In the genomic region with DNA sequence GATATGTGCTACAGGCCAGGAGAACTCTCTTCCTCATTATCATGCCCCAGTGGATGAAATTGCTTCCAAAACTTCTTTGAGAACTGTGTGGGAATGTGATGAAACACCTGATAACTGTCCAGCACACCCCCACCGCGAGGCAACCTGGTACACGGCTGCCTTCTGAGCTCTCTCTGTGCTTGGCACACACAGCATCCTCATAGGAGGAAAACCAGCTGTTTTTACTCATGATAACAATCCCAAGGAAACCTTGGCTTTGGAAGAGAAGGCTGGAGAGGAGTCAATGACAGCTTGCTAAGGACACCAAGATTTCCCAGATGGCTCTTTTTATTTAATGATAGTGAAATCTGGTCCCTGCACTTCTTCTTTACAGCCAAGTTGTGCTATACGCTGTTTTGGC, we compare ENCODE assay signal across 23 cellular contexts.
DNase-seq lines count a peak whose midpoint lies in the region; ATAC-seq, FAIRE-seq and TF ChIP-seq lines count a peak whose summit lies in the region.
"Had no signal": no experiment of that assay in that cellular context is flagged by ENCODE, and none has a peak within 500 bp of the region (broad histone marks: within the 10 kb centered on the region; RNA-seq: fewer than 3 reads in every experiment).

No MANE protein-coding gene starts in this region.

- no peak overlapping the region for H3K4me3 ChIP-seq in HepG2 (replicated peaks in 1 of 3; ENCODE audit: insufficient read depth in 1 of 3, low read depth in 2 of 3, low read length in 3 of 3)
- H3K4me3 ChIP-seq in right lobe of liver = no peak overlapping the region
- H3K4me3 ChIP-seq in uterus = no peak overlapping the region
- H3K4me3 ChIP-seq: BLaER1 treated with 17β-estradiol and CSF1 and Interleukin-3, amounts not matched to agents 10 nM and 100 nM; GM12878; HAP-1; heart right ventricle; SJCRH30 had no signal

- no peak for ATAC-seq in HepG2
- ATAC-seq in right lobe of liver = no peak
- peak; percentile 38 to 73 for ATAC-seq in left cardiac atrium
- no peak for ATAC-seq in GM21381 (IDR thresholded peaks at IDR 0.05; ENCODE audit: unreplicated experiment)
- no peak for ATAC-seq in GM21529 (IDR thresholded peaks at IDR 0.05; ENCODE audit: unreplicated experiment)
- ATAC-seq: GM12878; stimulated activated naive B cell treated with anti-CD40 and anti-IgM and Interleukin-4, amounts not matched to agents 10 μg/mL and 1 μg/mL and 100 μg/mL, for 72 hours had no signal

- no peak overlapping the region for H3K9ac ChIP-seq in HepG2 (ENCODE audit: insufficient read depth, low read depth, low read length)
- H3K9ac ChIP-seq: BLaER1 treated with 17β-estradiol and CSF1 and Interleukin-3, amounts not matched to agents 10 nM and 100 nM had no signal

- no peak for TF ChIP-seq RAD21 in HepG2 (CRISPR knock-in tag; IDR thresholded peaks at IDR 0.05)

- CTCF ChIA-PET in HepG2 (lab: Yijun Ruan, JAX; ENCODE audit: low intra/inter-chr PET ratio, low total read pairs) = no interaction called here

- BruUV-seq in HepG2 (replicated peaks; lab: Mats Ljungman, UMichigan) = no TSS peak

- no peaks in the 10 kb centered on the region for H3K27me3 ChIP-seq in HepG2 (ENCODE audit: control insufficient read depth in 1 of 2, insufficient read depth in 2 of 2, low read length in 2 of 2)
- H3K27me3 ChIP-seq in right lobe of liver = no peaks in the 10 kb centered on the region
- H3K27me3 ChIP-seq in uterus = no peaks in the 10 kb centered on the region
- H3K27me3 ChIP-seq: BLaER1 treated with 17β-estradiol and CSF1 and Interleukin-3, amounts not matched to agents 10 nM and 100 nM; SJCRH30 had no signal

- H3K27ac ChIP-seq in HepG2 (ENCODE audit: extremely low read length, insufficient read depth, low read length) = no peak overlapping the region
- no peak overlapping the region for H3K27ac ChIP-seq in right lobe of liver
- H3K27ac ChIP-seq in uterus = peak overlapping the region; percentile 23 to 55
- H3K27ac ChIP-seq: heart right ventricle, HL-60, SJCRH30 had no signal

- H2AFZ ChIP-seq in HepG2 (ENCODE audit: low read length) = no peak overlapping the region

- no peaks in the 10 kb centered on the region for H3K9me3 ChIP-seq in HepG2 (ENCODE audit: low read length)
- H3K9me3 ChIP-seq in right lobe of liver = no peaks in the 10 kb centered on the region
- H3K9me3 ChIP-seq in uterus = no peaks in the 10 kb centered on the region
- H3K9me3 ChIP-seq: HAP-1, SJCRH30 had no signal

- no peak overlapping the region for H3K4me2 ChIP-seq in HepG2 (ENCODE audit: low read depth, low read length)
- H3K4me2 ChIP-seq: BLaER1 treated with 17β-estradiol and CSF1 and Interleukin-3, amounts not matched to agents 10 nM and 100 nM had no signal

- in situ Hi-C loops in HepG2 (cut with HindIII; ENCODE audit: extremely low pct_ligation_motif_present, low pct_unique_long_range_greater_than_20kb) = no loop called here

- POLR2A ChIA-PET in HepG2 (lab: Yijun Ruan, JAX) = no interaction called here

- TF ChIP-seq CTCF in HepG2 (CRISPR knock-in tag; IDR thresholded peaks at IDR 0.05) (no peak), right lobe of liver (IDR thresholded peaks at IDR 0.05) (no peak), uterus (IDR thresholded peaks at IDR 0.05) (no peak)

- TF ChIP-seq EP300 in HepG2 (IDR thresholded peaks at IDR 0.05; ENCODE audit: low read depth in 2 of 2, low read length in 2 of 2) (no peak), HepG2 (CRISPR knock-in tag; IDR thresholded peaks at IDR 0.05; ENCODE audit: borderline replicate concordance) (no peak)

- H3K4me1 ChIP-seq in HepG2 (ENCODE audit: insufficient read depth, low read length) (peaks cover 35% of the 10 kb centered on the region), right lobe of liver (peaks cover 0 to 6% (median 0%) of the 10 kb centered on the region in 4 donors), uterus (no peaks in the 10 kb centered on the region)
- H3K4me1 ChIP-seq: HAP-1, SJCRH30 had no signal

- intact Hi-C loops in HepG2 (cut with micrococcal nuclease; ENCODE audit: unreplicated experiment) (no loop called here), right lobe of liver (cut with DNase I) (no loop called here), left cardiac atrium (cut with DNase I) (no loop called here), uterus (cut with DNase I; ENCODE audit: low total_unique reads) (no loop called here)

- 89% methylated on average over 4 of the region's 4 CpGs for WGBS in HepG2 (ENCODE audit: low lambda C conversion rate)
- WGBS in right lobe of liver (ENCODE audit: insufficient coverage, low coverage, low lambda C conversion rate, missing lambda C conversion rate) = 37% methylated on average over 4 of the region's 4 CpGs

- FAIRE-seq in HepG2 (lab: Jason Lieb, UNC) = no peak
- FAIRE-seq: bronchial epithelial cell, GM12878 had no signal

- no peak for TF ChIP-seq POLR2A in HepG2 (IDR thresholded peaks at IDR 0.05; ENCODE audit: insufficient read depth in 1 of 2, low read depth in 2 of 2, low read length in 2 of 2)
- no peak for TF ChIP-seq POLR2A in right lobe of liver (IDR thresholded peaks at IDR 0.05)
- TF ChIP-seq POLR2A in uterus (IDR thresholded peaks at IDR 0.05) = no peak

- no peaks in the 10 kb centered on the region for H3K36me3 ChIP-seq in HepG2 (replicated peaks in 1 of 2; ENCODE audit: control insufficient read depth in 1 of 2, insufficient read depth in 2 of 2, low read length in 2 of 2)
- H3K36me3 ChIP-seq in right lobe of liver = no peaks in the 10 kb centered on the region
- no peaks in the 10 kb centered on the region for H3K36me3 ChIP-seq in uterus
- H3K36me3 ChIP-seq: BLaER1 treated with 17β-estradiol and CSF1 and Interleukin-3, amounts not matched to agents 10 nM and 100 nM; HAP-1; heart right ventricle; SJCRH30 had no signal

- no peak for DNase-seq in HepG2 (ENCODE audit: low spot score)
- DNase-seq in right lobe of liver = no peak
- DNase-seq in left cardiac atrium = no peak
- peak; percentile 40 for DNase-seq in occipital lobe (lab: John Stamatoyannopoulos, UW)
- peak; percentile 49 to 65 for DNase-seq in uterus
- DNase-seq in iPS-NIHi11 (ENCODE audit: low spot score) = no peak
- DNase-seq: activated CD4-positive, alpha-beta T cell treated with anti-CD3 and anti-CD28 coated beads for 1 hour; activated T-cell treated with anti-CD3 and anti-CD28 coated beads, Interleukin-2, amount 50 U/mL, for 1 hour; amniotic stem cell; heart right ventricle; NCI-H1694; NCI-H2171; SJCRH30; stimulated activated CD4-positive, alpha-beta T cell treated with anti-CD3 and anti-CD28 coated beads, Interleukin-12 subunit alpha, Interleukin-12 subunit beta, amount 100 ng/mL, for 4 hours; stimulated activated CD4-positive, alpha-beta T cell treated with anti-CD3 and anti-CD28 coated beads, Interleukin-4, amount 100 ng/mL, for 24 hours; stimulated activated naive B cell treated with anti-CD40 and anti-IgM and Interleukin-4, amounts not matched to agents 10 μg/mL and 1 μg/mL and 100 μg/mL, for 72 hours had no signal

- no peaks in the 10 kb centered on the region for H3K79me2 ChIP-seq in HepG2 (ENCODE audit: insufficient read depth, low read length)

- no peaks in the 10 kb centered on the region for H4K20me1 ChIP-seq in HepG2 (ENCODE audit: insufficient read depth, low read length)
- H4K20me1 ChIP-seq: BLaER1 treated with 17β-estradiol and CSF1 and Interleukin-3, amounts not matched to agents 10 nM and 100 nM had no signal

Comparison
In these comparisons a context has a peak if more than half of its experiments do, and no peak if none do; other contexts are left out.
1. ATAC-seq: peak in left cardiac atrium (2 of 2); none in HepG2 (single experiment), right lobe of liver (0 of 4), GM21381 (single experiment) and GM21529 (single experiment).
2. DNase-seq: peak in occipital lobe (single experiment) and uterus (2 of 2); none in HepG2 (single experiment), right lobe of liver (0 of 3), left cardiac atrium (single experiment) and iPS-NIHi11 (single experiment).
3. H3K27ac ChIP-seq: peak in uterus (2 of 2); none in HepG2 (single experiment) and right lobe of liver (0 of 3).